ENCODE assay signal across 1 cellular context in the genomic region with DNA sequence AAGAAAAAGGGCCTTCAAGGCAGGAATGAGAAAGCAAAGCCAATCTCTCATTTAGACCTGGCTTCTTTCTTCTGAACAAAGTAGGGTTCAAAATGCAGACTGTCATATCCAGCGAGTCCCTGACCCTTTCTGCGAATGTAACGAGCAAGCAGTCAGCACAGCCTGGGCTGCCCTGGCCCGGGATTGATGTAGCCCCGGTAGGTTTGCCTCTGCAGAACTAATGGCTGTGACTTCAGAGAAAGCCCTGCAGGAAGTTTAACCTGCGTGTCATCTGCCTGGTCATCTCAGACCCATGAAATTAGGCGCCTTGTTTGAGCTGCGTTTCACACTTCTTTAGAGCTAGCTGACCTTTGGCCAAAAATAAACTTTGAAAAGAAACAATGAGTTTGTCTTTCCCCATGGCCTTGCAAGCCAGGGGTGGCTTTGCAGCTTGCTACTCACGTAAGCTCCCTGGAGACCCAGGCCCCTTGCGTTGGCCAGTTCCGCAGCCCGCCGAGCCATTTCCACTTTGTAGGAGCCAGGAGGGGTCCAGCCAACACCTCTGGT.
TF ChIP-seq lines count a peak whose summit lies in the region.

No MANE protein-coding gene starts in this region.

TF ChIP-seq in HepG2, 621 proteins besides CTCF, POLR2A, EP300 and RAD21 (continues in another document):
- TF ChIP-seq ZNF761 (CRISPR knock-in tag; conservative IDR thresholded peaks at IDR 0.05), result no peak
- no peak for TF ChIP-seq DNMT1 (CRISPR knock-in tag; IDR thresholded peaks at IDR 0.05)
- no peak for TF ChIP-seq ZFP36L1 (CRISPR knock-in tag; IDR thresholded peaks at IDR 0.05)
- TF ChIP-seq ZFP41 (CRISPR knock-in tag; IDR thresholded peaks at IDR 0.05; ENCODE audit: borderline replicate concordance), result no peak
- TF ChIP-seq, protein P1, sequence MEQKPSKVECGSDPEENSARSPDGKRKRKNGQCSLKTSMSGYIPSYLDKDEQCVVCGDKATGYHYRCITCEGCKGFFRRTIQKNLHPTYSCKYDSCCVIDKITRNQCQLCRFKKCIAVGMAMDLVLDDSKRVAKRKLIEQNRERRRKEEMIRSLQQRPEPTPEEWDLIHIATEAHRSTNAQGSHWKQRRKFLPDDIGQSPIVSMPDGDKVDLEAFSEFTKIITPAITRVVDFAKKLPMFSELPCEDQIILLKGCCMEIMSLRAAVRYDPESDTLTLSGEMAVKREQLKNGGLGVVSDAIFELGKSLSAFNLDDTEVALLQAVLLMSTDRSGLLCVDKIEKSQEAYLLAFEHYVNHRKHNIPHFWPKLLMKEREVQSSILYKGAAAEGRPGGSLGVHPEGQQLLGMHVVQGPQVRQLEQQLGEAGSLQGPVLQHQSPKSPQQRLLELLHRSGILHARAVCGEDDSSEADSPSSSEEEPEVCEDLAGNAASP (CRISPR knock-in tag; IDR thresholded peaks at IDR 0.05; ENCODE audit: borderline replicate concordance), result no peak
- no peak for TF ChIP-seq CCAR2 (optimal IDR thresholded peaks at IDR 0.05; ENCODE audit: low read depth, low read length)
- 0 out of 2 replicates have a peak, but pooled peaks have one; percentile 16 for TF ChIP-seq ZMYM2 (CRISPR knock-in tag; IDR thresholded peaks at IDR 0.05)
- TF ChIP-seq, protein P2, sequence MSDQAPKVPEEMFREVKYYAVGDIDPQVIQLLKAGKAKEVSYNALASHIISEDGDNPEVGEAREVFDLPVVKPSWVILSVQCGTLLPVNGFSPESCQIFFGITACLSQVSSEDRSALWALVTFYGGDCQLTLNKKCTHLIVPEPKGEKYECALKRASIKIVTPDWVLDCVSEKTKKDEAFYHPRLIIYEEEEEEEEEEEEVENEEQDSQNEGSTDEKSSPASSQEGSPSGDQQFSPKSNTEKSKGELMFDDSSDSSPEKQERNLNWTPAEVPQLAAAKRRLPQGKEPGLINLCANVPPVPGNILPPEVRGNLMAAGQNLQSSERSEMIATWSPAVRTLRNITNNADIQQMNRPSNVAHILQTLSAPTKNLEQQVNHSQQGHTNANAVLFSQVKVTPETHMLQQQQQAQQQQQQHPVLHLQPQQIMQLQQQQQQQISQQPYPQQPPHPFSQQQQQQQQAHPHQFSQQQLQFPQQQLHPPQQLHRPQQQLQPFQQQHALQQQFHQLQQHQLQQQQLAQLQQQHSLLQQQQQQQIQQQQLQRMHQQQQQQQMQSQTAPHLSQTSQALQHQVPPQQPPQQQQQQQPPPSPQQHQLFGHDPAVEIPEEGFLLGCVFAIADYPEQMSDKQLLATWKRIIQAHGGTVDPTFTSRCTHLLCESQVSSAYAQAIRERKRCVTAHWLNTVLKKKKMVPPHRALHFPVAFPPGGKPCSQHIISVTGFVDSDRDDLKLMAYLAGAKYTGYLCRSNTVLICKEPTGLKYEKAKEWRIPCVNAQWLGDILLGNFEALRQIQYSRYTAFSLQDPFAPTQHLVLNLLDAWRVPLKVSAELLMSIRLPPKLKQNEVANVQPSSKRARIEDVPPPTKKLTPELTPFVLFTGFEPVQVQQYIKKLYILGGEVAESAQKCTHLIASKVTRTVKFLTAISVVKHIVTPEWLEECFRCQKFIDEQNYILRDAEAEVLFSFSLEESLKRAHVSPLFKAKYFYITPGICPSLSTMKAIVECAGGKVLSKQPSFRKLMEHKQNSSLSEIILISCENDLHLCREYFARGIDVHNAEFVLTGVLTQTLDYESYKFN (CRISPR knock-in tag; conservative IDR thresholded peaks at IDR 0.05), result 0 out of 2 replicates have a peak, but pooled peaks have one; percentile 56
- no peak for TF ChIP-seq ZSCAN21 (CRISPR knock-in tag; IDR thresholded peaks at IDR 0.05; ENCODE audit: borderline replicate concordance)
- TF ChIP-seq, protein P3, sequence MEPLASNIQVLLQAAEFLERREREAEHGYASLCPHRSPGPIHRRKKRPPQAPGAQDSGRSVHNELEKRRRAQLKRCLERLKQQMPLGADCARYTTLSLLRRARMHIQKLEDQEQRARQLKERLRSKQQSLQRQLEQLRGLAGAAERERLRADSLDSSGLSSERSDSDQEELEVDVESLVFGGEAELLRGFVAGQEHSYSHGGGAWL (CRISPR knock-in tag; IDR thresholded peaks at IDR 0.05), result no peak
- peak; percentile 35; the same call in 1 of the 2 replicates for TF ChIP-seq MED1 (CRISPR knock-in tag; IDR thresholded peaks at IDR 0.05)
- TF ChIP-seq, protein P4, sequence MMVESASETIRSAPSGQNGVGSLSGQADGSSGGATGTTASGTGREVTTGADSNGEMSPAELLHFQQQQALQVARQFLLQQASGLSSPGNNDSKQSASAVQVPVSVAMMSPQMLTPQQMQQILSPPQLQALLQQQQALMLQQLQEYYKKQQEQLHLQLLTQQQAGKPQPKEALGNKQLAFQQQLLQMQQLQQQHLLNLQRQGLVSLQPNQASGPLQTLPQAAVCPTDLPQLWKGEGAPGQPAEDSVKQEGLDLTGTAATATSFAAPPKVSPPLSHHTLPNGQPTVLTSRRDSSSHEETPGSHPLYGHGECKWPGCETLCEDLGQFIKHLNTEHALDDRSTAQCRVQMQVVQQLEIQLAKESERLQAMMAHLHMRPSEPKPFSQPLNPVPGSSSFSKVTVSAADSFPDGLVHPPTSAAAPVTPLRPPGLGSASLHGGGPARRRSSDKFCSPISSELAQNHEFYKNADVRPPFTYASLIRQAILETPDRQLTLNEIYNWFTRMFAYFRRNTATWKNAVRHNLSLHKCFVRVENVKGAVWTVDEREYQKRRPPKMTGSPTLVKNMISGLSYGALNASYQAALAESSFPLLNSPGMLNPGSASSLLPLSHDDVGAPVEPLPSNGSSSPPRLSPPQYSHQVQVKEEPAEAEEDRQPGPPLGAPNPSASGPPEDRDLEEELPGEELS (CRISPR knock-in tag; IDR thresholded peaks at IDR 0.05), result 0 out of 2 replicates have a peak, but pooled peaks have one; percentile 40
- no peak for TF ChIP-seq PCBP1 (IDR thresholded peaks at IDR 0.05; ENCODE audit: borderline replicate concordance, low read depth, low read length)
- TF ChIP-seq ZNF569 (CRISPR knock-in tag; IDR thresholded peaks at IDR 0.05; ENCODE audit: borderline replicate concordance), result no peak
- no peak for TF ChIP-seq ISL2 (CRISPR knock-in tag; IDR thresholded peaks at IDR 0.05)
- TF ChIP-seq, protein P5, sequence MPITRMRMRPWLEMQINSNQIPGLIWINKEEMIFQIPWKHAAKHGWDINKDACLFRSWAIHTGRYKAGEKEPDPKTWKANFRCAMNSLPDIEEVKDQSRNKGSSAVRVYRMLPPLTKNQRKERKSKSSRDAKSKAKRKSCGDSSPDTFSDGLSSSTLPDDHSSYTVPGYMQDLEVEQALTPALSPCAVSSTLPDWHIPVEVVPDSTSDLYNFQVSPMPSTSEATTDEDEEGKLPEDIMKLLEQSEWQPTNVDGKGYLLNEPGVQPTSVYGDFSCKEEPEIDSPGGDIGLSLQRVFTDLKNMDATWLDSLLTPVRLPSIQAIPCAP (CRISPR knock-in tag; IDR thresholded peaks at IDR 0.05; ENCODE audit: low read depth), result no peak
- no peak for TF ChIP-seq CENPT (CRISPR knock-in tag; IDR thresholded peaks at IDR 0.05; ENCODE audit: low read depth)
- no peak for TF ChIP-seq ZNF549 (CRISPR knock-in tag; IDR thresholded peaks at IDR 0.05)
- no peak for TF ChIP-seq ZNF780A (CRISPR knock-in tag; IDR thresholded peaks at IDR 0.05)
- TF ChIP-seq SAP130 (CRISPR knock-in tag; IDR thresholded peaks at IDR 0.05; ENCODE audit: low read depth), result no peak
- TF ChIP-seq YY1 (IDR thresholded peaks at IDR 0.05; ENCODE audit: insufficient read depth, insufficient replicate concordance, low read depth, low read length), result peak; percentile 17
- no peak for TF ChIP-seq ZFYVE20 (CRISPR knock-in tag; IDR thresholded peaks at IDR 0.05; ENCODE audit: borderline replicate concordance, low read depth)
- TF ChIP-seq ZNF296 (CRISPR knock-in tag; conservative IDR thresholded peaks at IDR 0.05), result no peak
- TF ChIP-seq, protein P6, sequence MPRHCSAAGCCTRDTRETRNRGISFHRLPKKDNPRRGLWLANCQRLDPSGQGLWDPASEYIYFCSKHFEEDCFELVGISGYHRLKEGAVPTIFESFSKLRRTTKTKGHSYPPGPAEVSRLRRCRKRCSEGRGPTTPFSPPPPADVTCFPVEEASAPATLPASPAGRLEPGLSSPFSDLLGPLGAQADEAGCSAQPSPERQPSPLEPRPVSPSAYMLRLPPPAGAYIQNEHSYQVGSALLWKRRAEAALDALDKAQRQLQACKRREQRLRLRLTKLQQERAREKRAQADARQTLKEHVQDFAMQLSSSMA (CRISPR knock-in tag; IDR thresholded peaks at IDR 0.05), result no peak
- no peak for TF ChIP-seq PHF8 (CRISPR knock-in tag; IDR thresholded peaks at IDR 0.05)
- TF ChIP-seq, protein P7, sequence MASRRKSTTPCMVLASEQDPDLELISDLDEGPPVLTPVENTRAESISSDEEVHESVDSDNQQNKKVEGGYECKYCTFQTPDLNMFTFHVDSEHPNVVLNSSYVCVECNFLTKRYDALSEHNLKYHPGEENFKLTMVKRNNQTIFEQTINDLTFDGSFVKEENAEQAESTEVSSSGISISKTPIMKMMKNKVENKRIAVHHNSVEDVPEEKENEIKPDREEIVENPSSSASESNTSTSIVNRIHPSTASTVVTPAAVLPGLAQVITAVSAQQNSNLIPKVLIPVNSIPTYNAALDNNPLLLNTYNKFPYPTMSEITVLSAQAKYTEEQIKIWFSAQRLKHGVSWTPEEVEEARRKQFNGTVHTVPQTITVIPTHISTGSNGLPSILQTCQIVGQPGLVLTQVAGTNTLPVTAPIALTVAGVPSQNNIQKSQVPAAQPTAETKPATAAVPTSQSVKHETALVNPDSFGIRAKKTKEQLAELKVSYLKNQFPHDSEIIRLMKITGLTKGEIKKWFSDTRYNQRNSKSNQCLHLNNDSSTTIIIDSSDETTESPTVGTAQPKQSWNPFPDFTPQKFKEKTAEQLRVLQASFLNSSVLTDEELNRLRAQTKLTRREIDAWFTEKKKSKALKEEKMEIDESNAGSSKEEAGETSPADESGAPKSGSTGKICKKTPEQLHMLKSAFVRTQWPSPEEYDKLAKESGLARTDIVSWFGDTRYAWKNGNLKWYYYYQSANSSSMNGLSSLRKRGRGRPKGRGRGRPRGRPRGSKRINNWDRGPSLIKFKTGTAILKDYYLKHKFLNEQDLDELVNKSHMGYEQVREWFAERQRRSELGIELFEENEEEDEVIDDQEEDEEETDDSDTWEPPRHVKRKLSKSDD (CRISPR knock-in tag; IDR thresholded peaks at IDR 0.05; ENCODE audit: low read depth), result no peak
- TF ChIP-seq, protein P8, sequence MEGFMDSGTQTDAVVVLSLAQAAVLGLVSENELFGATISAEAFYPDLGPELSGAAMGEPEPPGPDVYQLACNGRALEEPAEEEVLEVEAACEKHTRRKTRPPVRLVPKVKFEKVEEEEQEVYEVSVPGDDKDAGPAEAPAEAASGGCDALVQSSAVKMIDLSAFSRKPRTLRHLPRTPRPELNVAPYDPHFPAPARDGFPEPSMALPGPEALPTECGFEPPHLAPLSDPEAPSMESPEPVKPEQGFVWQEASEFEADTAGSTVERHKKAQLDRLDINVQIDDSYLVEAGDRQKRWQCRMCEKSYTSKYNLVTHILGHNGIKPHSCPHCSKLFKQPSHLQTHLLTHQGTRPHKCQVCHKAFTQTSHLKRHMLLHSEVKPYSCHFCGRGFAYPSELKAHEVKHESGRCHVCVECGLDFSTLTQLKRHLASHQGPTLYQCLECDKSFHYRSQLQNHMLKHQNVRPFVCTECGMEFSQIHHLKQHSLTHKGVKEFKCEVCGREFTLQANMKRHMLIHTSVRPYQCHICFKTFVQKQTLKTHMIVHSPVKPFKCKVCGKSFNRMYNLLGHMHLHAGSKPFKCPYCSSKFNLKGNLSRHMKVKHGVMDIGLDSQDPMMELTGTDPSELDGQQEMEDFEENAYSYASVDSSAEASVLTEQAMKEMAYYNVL (CRISPR knock-in tag; IDR thresholded peaks at IDR 0.05; ENCODE audit: borderline replicate concordance), result 0 out of 2 replicates have a peak, but pooled peaks have one; percentile 31
- TF ChIP-seq, protein P9, sequence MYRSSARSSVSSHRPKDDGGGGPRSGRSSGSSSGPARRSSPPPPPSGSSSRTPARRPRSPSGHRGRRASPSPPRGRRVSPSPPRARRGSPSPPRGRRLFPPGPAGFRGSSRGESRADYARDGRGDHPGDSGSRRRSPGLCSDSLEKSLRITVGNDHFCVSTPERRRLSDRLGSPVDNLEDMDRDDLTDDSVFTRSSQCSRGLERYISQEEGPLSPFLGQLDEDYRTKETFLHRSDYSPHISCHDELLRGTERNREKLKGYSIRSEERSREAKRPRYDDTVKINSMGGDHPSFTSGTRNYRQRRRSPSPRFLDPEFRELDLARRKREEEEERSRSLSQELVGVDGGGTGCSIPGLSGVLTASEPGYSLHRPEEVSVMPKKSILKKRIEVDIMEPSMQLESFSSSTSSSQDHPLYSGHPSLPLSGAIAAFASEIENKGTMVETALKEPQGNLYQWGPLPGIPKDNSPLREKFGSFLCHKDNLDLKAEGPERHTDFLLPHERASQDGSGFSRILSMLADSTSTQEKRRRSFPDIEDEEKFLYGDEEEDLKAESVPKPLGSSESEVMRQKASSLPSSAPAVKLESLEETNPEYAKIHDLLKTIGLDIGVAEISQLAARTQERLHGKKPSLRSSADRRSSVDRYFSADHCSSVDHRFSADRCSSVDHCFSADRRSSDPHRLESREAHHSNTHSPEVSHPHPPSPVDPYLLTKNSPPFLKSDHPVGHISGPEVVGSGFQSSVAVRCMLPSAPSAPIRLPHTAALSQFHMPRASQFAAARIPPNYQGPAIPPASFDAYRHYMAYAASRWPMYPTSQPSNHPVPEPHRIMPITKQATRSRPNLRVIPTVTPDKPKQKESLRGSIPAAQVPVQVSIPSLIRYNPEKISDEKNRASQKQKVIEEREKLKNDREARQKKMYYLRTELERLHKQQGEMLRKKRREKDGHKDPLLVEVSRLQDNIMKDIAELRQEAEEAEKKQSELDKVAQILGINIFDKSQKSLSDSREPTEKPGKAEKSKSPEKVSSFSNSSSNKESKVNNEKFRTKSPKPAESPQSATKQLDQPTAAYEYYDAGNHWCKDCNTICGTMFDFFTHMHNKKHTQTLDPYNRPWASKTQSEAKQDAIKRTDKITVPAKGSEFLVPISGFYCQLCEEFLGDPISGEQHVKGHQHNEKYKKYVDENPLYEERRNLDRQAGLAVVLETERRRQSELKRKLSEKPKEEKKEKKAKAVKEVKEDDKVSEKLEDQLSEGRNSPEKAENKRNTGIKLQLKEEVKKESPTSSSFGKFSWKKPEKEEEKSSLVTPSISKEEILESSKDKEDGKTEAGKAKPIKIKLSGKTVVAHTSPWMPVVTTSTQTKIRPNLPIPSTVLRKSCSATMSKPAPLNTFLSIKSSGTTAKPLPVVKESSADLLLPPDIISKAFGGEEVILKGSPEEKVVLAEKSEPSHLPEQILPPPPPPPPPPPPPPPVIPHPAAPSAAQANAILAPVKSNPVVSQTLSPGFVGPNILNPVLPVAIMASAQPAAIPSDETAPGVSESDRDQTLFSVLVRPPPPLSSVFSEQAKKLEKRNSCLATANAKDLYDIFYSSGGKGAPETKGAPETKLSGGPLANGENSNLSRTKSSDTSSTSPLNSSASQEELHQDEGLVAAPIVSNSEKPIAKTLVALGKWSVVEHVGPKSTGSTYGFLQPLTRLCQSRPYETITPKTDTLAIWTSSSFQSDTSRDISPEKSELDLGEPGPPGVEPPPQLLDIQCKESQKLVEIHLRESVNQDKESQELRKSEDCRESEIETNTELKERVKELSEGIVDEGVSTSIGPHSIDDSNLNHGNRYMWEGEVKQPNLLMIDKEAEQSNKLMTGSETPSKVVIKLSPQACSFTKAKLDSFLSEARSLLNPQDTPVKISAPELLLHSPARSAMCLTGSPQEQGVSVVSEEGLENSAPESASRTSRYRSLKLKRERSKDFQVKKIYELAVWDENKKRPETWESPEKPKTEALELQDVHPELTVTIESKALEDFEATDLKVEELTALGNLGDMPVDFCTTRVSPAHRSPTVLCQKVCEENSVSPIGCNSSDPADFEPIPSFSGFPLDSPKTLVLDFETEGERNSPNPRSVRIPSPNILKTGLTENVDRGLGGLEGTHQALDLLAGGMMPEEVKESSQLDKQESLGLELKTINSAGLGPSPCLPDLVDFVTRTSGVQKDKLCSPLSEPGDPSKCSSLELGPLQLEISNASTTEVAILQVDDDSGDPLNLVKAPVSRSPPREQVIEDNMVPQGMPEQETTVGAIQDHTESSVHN (CRISPR knock-in tag; IDR thresholded peaks at IDR 0.05), result no peak
- peak; percentile 54; the same call in 1 of the 2 replicates for TF ChIP-seq SOX5 (CRISPR knock-in tag; IDR thresholded peaks at IDR 0.05; ENCODE audit: borderline replicate concordance)
- TF ChIP-seq ZBTB21 (CRISPR knock-in tag; IDR thresholded peaks at IDR 0.05), result 0 out of 2 replicates have a peak, but pooled peaks have one; percentile 41
